Comparison of ENCODE assay signal across 8 cellular contexts in the genomic region with DNA sequence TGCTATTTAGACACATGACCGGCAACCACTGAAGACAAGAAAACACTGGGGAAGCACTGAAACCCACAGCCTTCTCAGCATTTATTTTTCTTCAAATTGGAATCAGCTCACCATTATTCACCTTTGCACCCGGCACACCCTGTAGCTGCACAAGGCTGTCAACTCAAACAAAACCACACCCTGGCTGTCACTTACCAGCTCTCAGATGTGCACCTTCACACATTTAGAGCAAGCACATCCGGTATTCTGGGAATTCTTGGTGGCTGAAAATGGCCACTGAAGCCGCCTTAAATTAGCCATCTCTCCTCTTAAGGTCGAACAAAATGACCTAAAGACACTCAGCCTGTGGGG. TPM values are rescaled to one million over a fixed set of nuclear protein-coding genes. Genes with fewer than 3 reads are reported as not detected.
DNase-seq lines count a peak whose midpoint lies in the region; ATAC-seq, FAIRE-seq and TF ChIP-seq lines count a peak whose summit lies in the region.

No MANE protein-coding gene starts in this region.

- FAIRE-seq in keratinocyte (lab: Jason Lieb, UNC), result no peak

- H3K4me3 ChIP-seq in BLaER1 (peak overlapping the region; percentile 42; the same call in 1 of the 2 replicates), HL-60 (replicated peaks; ENCODE audit: insufficient read depth, low read length) (peak overlapping the region; percentile 29), keratinocyte (ENCODE audit: control insufficient read depth in 2 of 3, extremely low read depth in 1 of 3, insufficient read depth in 2 of 3, low read depth in 1 of 3, low read length in 3 of 3) (peak overlapping the region; percentile 12 to 68 (median 64))

- H3K9me1 ChIP-seq in keratinocyte (ENCODE audit: control insufficient read depth, extremely low read depth, insufficient read depth, low read length), result no peaks in the 10 kb centered on the region

- peak; percentile 27 for ATAC-seq in GM19438 (IDR thresholded peaks at IDR 0.05; ENCODE audit: low read depth, unreplicated experiment)

- H3K79me2 ChIP-seq in keratinocyte (ENCODE audit: control insufficient read depth, insufficient read depth, low read length), result no peaks in the 10 kb centered on the region

- H3K36me3 ChIP-seq in BLaER1, result no peaks in the 10 kb centered on the region
- H3K36me3 ChIP-seq in keratinocyte (ENCODE audit: control insufficient read depth in 2 of 2, extremely low read depth in 1 of 2, insufficient read depth in 2 of 2, low read length in 2 of 2), result no peaks in the 10 kb centered on the region

- TF ChIP-seq CTCF in HL-60 (IDR thresholded peaks at IDR 0.05; ENCODE audit: insufficient read depth, low read length) (no peak), keratinocyte (optimal IDR thresholded peaks at IDR 0.05 in 1 of 3, IDR thresholded peaks at IDR 0.05 in 1 of 3, conservative IDR thresholded peaks at IDR 0.05 in 1 of 3; ENCODE audit: extremely low read depth in 1 of 3, insufficient read depth in 2 of 3, low read length in 3 of 3) (no peak)

- H3K4me2 ChIP-seq in BLaER1 (peak overlapping the region; percentile 94), keratinocyte (ENCODE audit: control insufficient read depth, extremely low read depth, insufficient read depth, low read depth, low read length) (peak overlapping the region; percentile 91)

- H4K20me1 ChIP-seq in BLaER1 (peaks cover 58% of the 10 kb centered on the region), keratinocyte (ENCODE audit: control insufficient read depth, extremely low read depth, insufficient read depth, low read length) (no peaks in the 10 kb centered on the region)

- DNase-seq in HL-60 (ENCODE audit: low read depth in 1 of 2, low spot score in 1 of 2) (peak in 1 of 2 experiments; percentile 22), keratinocyte (ENCODE audit: low read depth, low spot score) (no peak), SIG-M5 treated with dmso at 0.1 percent for 504 hours (lab: John Stamatoyannopoulos, UW; ENCODE audit: unreplicated experiment) (no peak), iPS-NIHi11 (ENCODE audit: low spot score) (no peak)
- DNase-seq in activated T-helper 9 cell treated with anti-CD3 and anti-CD28 coated beads, Interleukin-2, amount 50 U/mL, for 16 hours (ENCODE audit: low read depth), result peak; percentile 44
- peak; percentile 25 to 33 for DNase-seq in stimulated activated CD8-positive, alpha-beta memory T cell treated with anti-CD3 and anti-CD28 coated beads, Interleukin-7, amount 100 ng/mL, for 1 hour (ENCODE audit: low read depth in 2 of 2)

- H2AFZ ChIP-seq in keratinocyte (ENCODE audit: control insufficient read depth, low read length), result peak overlapping the region; percentile 95

- H3K4me1 ChIP-seq in BLaER1 (peaks cover 46% of the 10 kb centered on the region), keratinocyte (ENCODE audit: control insufficient read depth, extremely low read depth, insufficient read depth, low read length) (peaks cover 23% of the 10 kb centered on the region)

- dilution Hi-C loops in keratinocyte (cut with MboI; ENCODE audit: extremely low pct_ligation_motif_present, low sequenced_read_pairs), result no loop called here

- peaks cover 58% of the 10 kb centered on the region for H3K27me3 ChIP-seq in BLaER1
- H3K27me3 ChIP-seq in HL-60 (ENCODE audit: insufficient read depth, poor library complexity, severe bottlenecking), result peaks cover 8% of the 10 kb centered on the region
- H3K27me3 ChIP-seq in keratinocyte (ENCODE audit: control insufficient read depth, extremely low read depth, insufficient read depth, low read length), result peaks cover 22% of the 10 kb centered on the region

- H3K27ac ChIP-seq in BLaER1, result no peak overlapping the region
- peak overlapping the region; percentile 70 for H3K27ac ChIP-seq in HL-60 (replicated peaks)
- H3K27ac ChIP-seq in keratinocyte (ENCODE audit: control insufficient read depth, insufficient read depth, low read length), result peak overlapping the region; percentile 74

- H3K9ac ChIP-seq in BLaER1 (no peak overlapping the region), keratinocyte (ENCODE audit: control insufficient read depth, extremely low read depth, insufficient read depth, low read length) (peak overlapping the region; percentile 74)

- H3K9me3 ChIP-seq in BLaER1 (no peaks in the 10 kb centered on the region), keratinocyte (ENCODE audit: control insufficient read depth, low read depth, low read length) (no peaks in the 10 kb centered on the region)

RNA-seq across cellular contexts. Expression of a gene that starts 5.9 kb away (rescaled TPM):
- 0.16 to 0.72 TPM (median 0.33 TPM) in 3 replicates for polyA plus RNA-seq in keratinocyte
- 0.59 TPM for polyA plus RNA-seq in keratinocyte (2011; ENCODE audit: low read depth)
- polyA plus RNA-seq in keratinocyte (2011; cell fraction: cytosol; rRNA removed), result 0.67 and 0.88 TPM in 2 replicates
- polyA plus RNA-seq in keratinocyte (2011; cell fraction: nucleus; rRNA removed), result 1.3 and 2.1 TPM in 2 replicates
- 0.38 and 0.79 TPM in 2 replicates for polyA plus RNA-seq in keratinocyte (2012; ENCODE audit: low replicate concordance)
- polyA minus RNA-seq in keratinocyte, result 0.42 to 0.75 TPM (median 0.63 TPM) in 3 replicates
- 0.58 TPM for polyA minus RNA-seq in keratinocyte (2011; cell fraction: cytosol; rRNA and poly(A)+ RNA removed)
- 0.95 and 1.3 TPM in 2 replicates for polyA minus RNA-seq in keratinocyte (2011; cell fraction: nucleus; rRNA and poly(A)+ RNA removed)

RNA-seq across cellular contexts. Expression of a gene that starts 6.2 kb away (rescaled TPM):
- not detected in 3 replicates for polyA plus RNA-seq in keratinocyte
- polyA plus RNA-seq in keratinocyte (2011; ENCODE audit: low read depth), result not detected
- not detected in 2 replicates for polyA plus RNA-seq in keratinocyte (2011; cell fraction: cytosol; rRNA removed)
- polyA plus RNA-seq in keratinocyte (2011; cell fraction: nucleus; rRNA removed), result not detected in 2 replicates
- polyA plus RNA-seq in keratinocyte (2012; ENCODE audit: low replicate concordance), result not detected in 2 replicates
- not detected in 3 replicates for polyA minus RNA-seq in keratinocyte
- polyA minus RNA-seq in keratinocyte (2011; cell fraction: cytosol; rRNA and poly(A)+ RNA removed), result not detected
- not detected in 2 replicates for polyA minus RNA-seq in keratinocyte (2011; cell fraction: nucleus; rRNA and poly(A)+ RNA removed)

RNA-seq across cellular contexts. Expression of a gene that starts 56.4 kb away (rescaled TPM):
- 55.6 to 78.3 TPM (median 63.6 TPM) in 3 replicates for polyA plus RNA-seq in keratinocyte
- polyA plus RNA-seq in keratinocyte (2011; ENCODE audit: low read depth), result 82.8 TPM
- 71.7 and 78.1 TPM in 2 replicates for polyA plus RNA-seq in keratinocyte (2011; cell fraction: cytosol; rRNA removed)
- 76.6 and 80.4 TPM in 2 replicates for polyA plus RNA-seq in keratinocyte (2011; cell fraction: nucleus; rRNA removed)
- 33.1 and 44.3 TPM in 2 replicates for polyA plus RNA-seq in keratinocyte (2012; ENCODE audit: low replicate concordance)
- polyA minus RNA-seq in keratinocyte, result 57.8 to 72.4 TPM (median 67.0 TPM) in 3 replicates
- polyA minus RNA-seq in keratinocyte (2011; cell fraction: cytosol; rRNA and poly(A)+ RNA removed), result 57.2 TPM
- 44.6 and 46.7 TPM in 2 replicates for polyA minus RNA-seq in keratinocyte (2011; cell fraction: nucleus; rRNA and poly(A)+ RNA removed)

Comparison
In these comparisons a context has a peak if more than half of its experiments do, and no peak if none do; other contexts are left out.
1. DNase-seq: peak in activated T-helper 9 cell treated with anti-CD3 and anti-CD28 coated beads, Interleukin-2, amount 50 U/mL, for 16 hours (single experiment) and stimulated activated CD8-positive, alpha-beta memory T cell treated with anti-CD3 and anti-CD28 coated beads, Interleukin-7, amount 100 ng/mL, for 1 hour (2 of 2); none in keratinocyte (single experiment), SIG-M5 treated with dmso at 0.1 percent for 504 hours (single experiment) and iPS-NIHi11 (single experiment).
2. Peak in every context shown above with its lines, with median percentiles within 50 percentile points of each other: H3K4me3 ChIP-seq.